ENCODE assay signal across 1 cellular context in the genomic region with DNA sequence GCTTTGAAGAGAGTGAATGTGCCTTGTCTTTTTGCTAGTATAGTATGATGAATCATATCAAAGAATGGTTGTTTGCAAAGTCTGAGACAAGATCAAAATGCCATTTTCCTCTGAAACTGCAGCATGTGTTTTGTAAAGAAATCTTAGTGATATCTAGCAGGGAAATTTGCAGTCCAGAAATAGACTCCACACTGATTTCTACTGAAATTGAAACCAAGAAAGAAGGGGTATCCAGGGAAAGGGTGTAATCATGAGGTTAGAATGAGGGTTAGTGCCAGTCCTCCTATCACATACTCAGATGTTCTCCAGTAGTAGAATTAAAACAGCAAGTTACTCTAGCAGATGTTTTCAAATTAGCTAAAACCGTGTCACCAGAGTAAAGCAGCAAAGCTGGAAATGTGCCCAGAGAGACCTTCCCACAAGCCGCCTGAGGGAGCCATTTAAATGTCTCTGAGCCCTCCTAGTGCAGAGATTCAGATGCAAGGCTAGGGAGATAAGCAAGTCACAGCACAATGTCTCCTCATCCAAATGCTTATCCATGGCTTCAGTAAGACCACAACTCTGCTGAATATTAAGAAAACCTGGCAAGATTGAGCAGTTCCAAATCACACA.
TF ChIP-seq lines count a peak whose summit lies in the region.

No MANE protein-coding gene starts in this region.

TF ChIP-seq in SK-N-SH treated with all-trans-retinoic acid at 6 μM for 48 hours, 23 proteins besides CTCF, POLR2A, EP300 and RAD21 (continued from another document):
- TF ChIP-seq, protein P1, sequence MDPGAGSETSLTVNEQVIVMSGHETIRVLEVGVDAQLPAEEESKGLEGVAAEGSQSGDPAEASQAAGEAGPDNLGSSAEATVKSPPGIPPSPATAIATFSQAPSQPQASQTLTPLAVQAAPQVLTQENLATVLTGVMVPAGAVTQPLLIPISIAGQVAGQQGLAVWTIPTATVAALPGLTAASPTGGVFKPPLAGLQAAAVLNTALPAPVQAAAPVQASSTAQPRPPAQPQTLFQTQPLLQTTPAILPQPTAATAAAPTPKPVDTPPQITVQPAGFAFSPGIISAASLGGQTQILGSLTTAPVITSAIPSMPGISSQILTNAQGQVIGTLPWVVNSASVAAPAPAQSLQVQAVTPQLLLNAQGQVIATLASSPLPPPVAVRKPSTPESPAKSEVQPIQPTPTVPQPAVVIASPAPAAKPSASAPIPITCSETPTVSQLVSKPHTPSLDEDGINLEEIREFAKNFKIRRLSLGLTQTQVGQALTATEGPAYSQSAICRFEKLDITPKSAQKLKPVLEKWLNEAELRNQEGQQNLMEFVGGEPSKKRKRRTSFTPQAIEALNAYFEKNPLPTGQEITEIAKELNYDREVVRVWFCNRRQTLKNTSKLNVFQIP (CRISPR knock-in tag; IDR thresholded peaks at IDR 0.05; ENCODE audit: borderline replicate concordance, low read depth), result no peak
- TF ChIP-seq OSR1 (CRISPR knock-in tag; IDR thresholded peaks at IDR 0.05), result no peak
- no peak for TF ChIP-seq ARNTL (CRISPR knock-in tag; IDR thresholded peaks at IDR 0.05; ENCODE audit: borderline replicate concordance, low read depth)
- TF ChIP-seq SNAI2 (CRISPR knock-in tag; IDR thresholded peaks at IDR 0.05), result no peak
- TF ChIP-seq ZNF70 (CRISPR knock-in tag; IDR thresholded peaks at IDR 0.05), result no peak
- no peak for TF ChIP-seq ZNF8 (CRISPR knock-in tag; IDR thresholded peaks at IDR 0.05)
- no peak for TF ChIP-seq ESRRG (CRISPR knock-in tag; IDR thresholded peaks at IDR 0.05)
- no peak for TF ChIP-seq TOX (CRISPR knock-in tag; IDR thresholded peaks at IDR 0.05; ENCODE audit: borderline replicate concordance)
- no peak for TF ChIP-seq ZNF565 (CRISPR knock-in tag; conservative IDR thresholded peaks at IDR 0.05; ENCODE audit: low read depth)
- TF ChIP-seq ZC3H10 (CRISPR knock-in tag; IDR thresholded peaks at IDR 0.05), result no peak
- no peak for TF ChIP-seq PPARA (CRISPR knock-in tag; IDR thresholded peaks at IDR 0.05; ENCODE audit: borderline replicate concordance)
- no peak for TF ChIP-seq GLIS3 (CRISPR knock-in tag; IDR thresholded peaks at IDR 0.05)
- no peak for TF ChIP-seq ISL1 (CRISPR knock-in tag; IDR thresholded peaks at IDR 0.05)
- TF ChIP-seq, protein P2, sequence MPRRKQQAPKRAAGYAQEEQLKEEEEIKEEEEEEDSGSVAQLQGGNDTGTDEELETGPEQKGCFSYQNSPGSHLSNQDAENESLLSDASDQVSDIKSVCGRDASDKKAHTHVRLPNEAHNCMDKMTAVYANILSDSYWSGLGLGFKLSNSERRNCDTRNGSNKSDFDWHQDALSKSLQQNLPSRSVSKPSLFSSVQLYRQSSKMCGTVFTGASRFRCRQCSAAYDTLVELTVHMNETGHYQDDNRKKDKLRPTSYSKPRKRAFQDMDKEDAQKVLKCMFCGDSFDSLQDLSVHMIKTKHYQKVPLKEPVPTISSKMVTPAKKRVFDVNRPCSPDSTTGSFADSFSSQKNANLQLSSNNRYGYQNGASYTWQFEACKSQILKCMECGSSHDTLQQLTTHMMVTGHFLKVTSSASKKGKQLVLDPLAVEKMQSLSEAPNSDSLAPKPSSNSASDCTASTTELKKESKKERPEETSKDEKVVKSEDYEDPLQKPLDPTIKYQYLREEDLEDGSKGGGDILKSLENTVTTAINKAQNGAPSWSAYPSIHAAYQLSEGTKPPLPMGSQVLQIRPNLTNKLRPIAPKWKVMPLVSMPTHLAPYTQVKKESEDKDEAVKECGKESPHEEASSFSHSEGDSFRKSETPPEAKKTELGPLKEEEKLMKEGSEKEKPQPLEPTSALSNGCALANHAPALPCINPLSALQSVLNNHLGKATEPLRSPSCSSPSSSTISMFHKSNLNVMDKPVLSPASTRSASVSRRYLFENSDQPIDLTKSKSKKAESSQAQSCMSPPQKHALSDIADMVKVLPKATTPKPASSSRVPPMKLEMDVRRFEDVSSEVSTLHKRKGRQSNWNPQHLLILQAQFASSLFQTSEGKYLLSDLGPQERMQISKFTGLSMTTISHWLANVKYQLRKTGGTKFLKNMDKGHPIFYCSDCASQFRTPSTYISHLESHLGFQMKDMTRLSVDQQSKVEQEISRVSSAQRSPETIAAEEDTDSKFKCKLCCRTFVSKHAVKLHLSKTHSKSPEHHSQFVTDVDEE (CRISPR knock-in tag; IDR thresholded peaks at IDR 0.05), result no peak
TF ChIP-seq in SK-N-SH treated with all-trans-retinoic acid at 6 μM for 48 hours: peak in this region for 0.
